In genomic region chr17:7484964-7485377, GRCh38 we compare ENCODE assay signal across 8 cellular contexts. TPM values are rescaled to one million over a fixed set of nuclear protein-coding genes. Genes with fewer than 3 reads are reported as not detected.
DNase-seq lines count a peak whose midpoint lies in the region; ATAC-seq and TF ChIP-seq lines count a peak whose summit lies in the region.

No MANE protein-coding gene starts in this region.

- H3K27me3 ChIP-seq in adrenal gland = no peaks in the 10 kb centered on the region

- H3K36me3 ChIP-seq in adrenal gland (replicated peaks in 1 of 2) = no peaks in the 10 kb centered on the region

- intact Hi-C loops in adrenal gland (cut with DNase I) = no loop called here

- in situ Hi-C loops in KBM-7 (cut with MboI; ENCODE audit: low pct_unique_long_range_greater_than_20kb, low sequenced_read_pairs) = no loop called here

- peaks cover 41% of the 10 kb centered on the region for H3K36me3 Mint-ChIP-seq in stimulated activated naive CD8-positive, alpha-beta T cell treated with anti-CD3 and anti-CD28 coated beads, Interleukin-15, Interleukin-2, amounts not matched to agents 100 ng/mL and 50 ng/mL, for 24 hours (ENCODE audit: low read depth)
- H3K36me3 Mint-ChIP-seq in memory B cell = peaks cover 7% of the 10 kb centered on the region

- no peak for DNase-seq in stimulated activated naive CD8-positive, alpha-beta T cell treated with anti-CD3 and anti-CD28 coated beads, Interleukin-15, Interleukin-2, amounts not matched to agents 100 U/mL and 50 U/mL, for 24 hours
- DNase-seq in adrenal gland = no peak
- no peak for DNase-seq in memory B cell (ENCODE audit: low spot score in 2 of 2)
- no peak for DNase-seq in COR-L47 (lab: John Stamatoyannopoulos, UW)
- no peak for DNase-seq in KBM-7
- no peak for DNase-seq in GF-D8 (lab: John Stamatoyannopoulos, UW)
- DNase-seq in stimulated activated CD4-positive, alpha-beta T cell treated with anti-CD3 and anti-CD28 coated beads, Interleukin-2, amount 100 ng/mL, for 24 hours = no peak

- H3K4me1 Mint-ChIP-seq in stimulated activated naive CD8-positive, alpha-beta T cell treated with anti-CD3 and anti-CD28 coated beads, Interleukin-15, Interleukin-2, amounts not matched to agents 100 ng/mL and 50 ng/mL, for 24 hours (ENCODE audit: low read depth) = peaks cover 85% of the 10 kb centered on the region
- H3K4me1 Mint-ChIP-seq in memory B cell = peaks cover 56% of the 10 kb centered on the region

- H3K4me3 Mint-ChIP-seq in stimulated activated naive CD8-positive, alpha-beta T cell treated with anti-CD3 and anti-CD28 coated beads, Interleukin-15, Interleukin-2, amounts not matched to agents 100 ng/mL and 50 ng/mL, for 24 hours = peak overlapping the region; percentile 98
- H3K4me3 Mint-ChIP-seq in memory B cell = peak overlapping the region; percentile 99

- 0 to 1% (median 0%) methylated on average over 11 to 15 of the region's 15 CpGs for WGBS in adrenal gland, 4 donors

- peak overlapping the region; percentile 100 for H3K27ac Mint-ChIP-seq in stimulated activated naive CD8-positive, alpha-beta T cell treated with anti-CD3 and anti-CD28 coated beads, Interleukin-15, Interleukin-2, amounts not matched to agents 100 ng/mL and 50 ng/mL, for 24 hours
- peak overlapping the region; percentile 100 for H3K27ac Mint-ChIP-seq in memory B cell

- peak overlapping the region in 4 of 5 donors; percentile 64 to 100 (median 98) for H3K27ac ChIP-seq in adrenal gland

- no peaks in the 10 kb centered on the region for H3K9me3 Mint-ChIP-seq in stimulated activated naive CD8-positive, alpha-beta T cell treated with anti-CD3 and anti-CD28 coated beads, Interleukin-15, Interleukin-2, amounts not matched to agents 100 ng/mL and 50 ng/mL, for 24 hours
- H3K9me3 Mint-ChIP-seq in memory B cell = no peaks in the 10 kb centered on the region

- H3K27me3 Mint-ChIP-seq in stimulated activated naive CD8-positive, alpha-beta T cell treated with anti-CD3 and anti-CD28 coated beads, Interleukin-15, Interleukin-2, amounts not matched to agents 100 ng/mL and 50 ng/mL, for 24 hours = no peaks in the 10 kb centered on the region
- no peaks in the 10 kb centered on the region for H3K27me3 Mint-ChIP-seq in memory B cell

- peaks cover 36 to 46% of the 10 kb centered on the region in 2 donors for H3K4me1 ChIP-seq in adrenal gland (replicated peaks in 1 of 2)

- TF ChIP-seq CTCF in adrenal gland (IDR thresholded peaks at IDR 0.05) = no peak

- no peak for ATAC-seq in stimulated activated naive CD8-positive, alpha-beta T cell treated with anti-CD3 and anti-CD28 coated beads, Interleukin-15, Interleukin-2, amounts not matched to agents 100 U/mL and 50 U/mL, for 24 hours
- ATAC-seq in memory B cell (ENCODE audit: low read depth) = no peak

- no peak for TF ChIP-seq POLR2A in adrenal gland (IDR thresholded peaks at IDR 0.05)

- peak overlapping the region in 2 of 4 donors; percentile 36 to 65 for H3K4me3 ChIP-seq in adrenal gland

- no peaks in the 10 kb centered on the region for H3K9me3 ChIP-seq in adrenal gland (replicated peaks in 1 of 3)

RNA-seq across cellular contexts. Expression of gene POLR2A, which starts 0.8 kb away (rescaled TPM):
- 100 to 1,000 TPM in 5 of 8 donors, 10 to 100 TPM in 3; 84.2 to 172 (median 118) TPM for total RNA-seq in adrenal gland
- polyA plus RNA-seq in adrenal gland = 10 to 100 TPM; 19.3 to 80.4 (median 58.7) TPM

RNA-seq across cellular contexts. Expression of gene SLC35G6, which starts 3.7 kb away (rescaled TPM):
- total RNA-seq in adrenal gland = not detected
- polyA plus RNA-seq in adrenal gland = under 1 TPM in 1 of 3 donors, not detected in 2; 0.24 TPM

RNA-seq across cellular contexts. Expression of gene ZBTB4, which starts 5.5 kb away (rescaled TPM):
- total RNA-seq in adrenal gland = 100 to 1,000 TPM in 1 of 8 donors, 10 to 100 TPM in 7; 54.0 to 111 (median 76.4) TPM
- polyA plus RNA-seq in adrenal gland = 10 to 100 TPM; 30.0 to 59.6 (median 54.6) TPM

RNA-seq across cellular contexts. Expression of gene CHRNB1, which starts 40.1 kb away (rescaled TPM):
- total RNA-seq in adrenal gland = 10 to 100 TPM; 18.7 to 56.3 (median 39.0) TPM
- 10 to 100 TPM; 32.2 to 40.8 (median 32.9) TPM for polyA plus RNA-seq in adrenal gland

RNA-seq across cellular contexts. Expression of gene FGF11, which starts 45.7 kb away (rescaled TPM):
- total RNA-seq in adrenal gland = 10 to 100 TPM; 12.8 to 76.7 (median 27.3) TPM
- 10 to 100 TPM; 10.2 to 33.2 (median 19.2) TPM for polyA plus RNA-seq in adrenal gland
